11 cellular contexts compared by ENCODE assay signal in the genomic region with DNA sequence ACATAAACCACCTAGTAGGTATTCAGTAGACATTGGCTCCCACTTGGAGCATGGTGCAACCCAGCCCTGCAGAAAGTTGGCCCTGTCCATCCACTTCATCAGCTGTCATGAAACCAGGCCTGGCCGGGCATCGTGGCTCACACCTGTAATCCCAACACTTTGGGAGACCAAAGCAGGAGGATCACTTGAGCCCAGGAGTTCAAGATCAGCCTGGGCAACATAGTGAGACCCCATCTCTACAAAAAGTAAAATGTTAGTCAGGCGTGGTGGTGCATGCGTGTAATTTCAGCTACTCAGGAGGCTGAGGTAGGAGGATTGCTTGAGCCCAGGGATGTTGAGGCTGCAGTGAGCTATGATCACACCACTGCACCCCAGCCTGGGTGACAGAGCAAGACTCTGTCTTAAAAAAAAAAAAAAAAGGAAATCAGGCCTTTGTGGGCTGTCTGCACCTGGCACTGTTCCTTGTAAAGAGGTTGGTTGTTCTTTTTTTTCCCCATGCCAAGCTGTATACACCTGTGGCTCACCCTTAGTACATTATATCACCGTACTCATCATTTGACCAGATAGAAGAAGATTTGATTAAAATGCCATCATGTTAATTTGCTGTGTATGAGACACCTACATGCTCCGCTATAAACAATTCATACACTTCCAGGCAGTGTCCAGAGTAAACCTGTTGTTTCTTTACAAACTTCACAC. TPM values are rescaled to one million over a fixed set of nuclear protein-coding genes. Genes with fewer than 3 reads are reported as not detected.
DNase-seq lines count a peak whose midpoint lies in the region; ATAC-seq and TF ChIP-seq lines count a peak whose summit lies in the region.
"Had no signal": no experiment of that assay in that cellular context is flagged by ENCODE, and none has a peak within 500 bp of the region (broad histone marks: within the 10 kb centered on the region; RNA-seq: fewer than 3 reads in every experiment).

No MANE protein-coding gene starts in this region.

- H3K36me3 ChIP-seq in cardiac muscle cell (no peaks in the 10 kb centered on the region), gastroesophageal sphincter (no peaks in the 10 kb centered on the region), upper lobe of left lung (no peaks in the 10 kb centered on the region)
- H3K36me3 ChIP-seq: BE2C had no signal

- TF ChIP-seq CTCF in cardiac muscle cell (IDR thresholded peaks at IDR 0.05; ENCODE audit: low read depth, low read length) (no peak), gastroesophageal sphincter (IDR thresholded peaks at IDR 0.05) (no peak), upper lobe of left lung (IDR thresholded peaks at IDR 0.05) (no peak)

- no peak for ATAC-seq in Right ventricle myocardium inferior
- ATAC-seq in gastroesophageal sphincter: no peak
- peak in 1 of 2 donors; percentile 38 for ATAC-seq in upper lobe of left lung (ENCODE audit: low FRiP score in 2 of 2)
- no peak for ATAC-seq in GM19324 (IDR thresholded peaks at IDR 0.05; ENCODE audit: low FRiP score, unreplicated experiment)
- no peak for ATAC-seq in left lobe of liver
- ATAC-seq: HCT116 had no signal

- in situ Hi-C loops in G401 (cut with HindIII; ENCODE audit: low sequenced_read_pairs): no loop called here

- peaks cover 8% of the 10 kb centered on the region for H3K36me3 Mint-ChIP-seq in T-helper 2 cell treated with Interferon-gamma antibody and Interleukin-4, amounts not matched to agents 5 μg/mL and 100 μg/mL, for 36 hours (ENCODE audit: low read depth)

- TF ChIP-seq EP300 in gastroesophageal sphincter (IDR thresholded peaks at IDR 0.05) (no peak), upper lobe of left lung (IDR thresholded peaks at IDR 0.05) (no peak)

- H3K4me3 ChIP-seq in cardiac muscle cell (no peak overlapping the region), gastroesophageal sphincter (no peak overlapping the region), upper lobe of left lung (no peak overlapping the region)

- H3K27me3 ChIP-seq in cardiac muscle cell: no peaks in the 10 kb centered on the region
- H3K27me3 ChIP-seq in gastroesophageal sphincter: no peaks in the 10 kb centered on the region
- no peaks in the 10 kb centered on the region for H3K27me3 ChIP-seq in upper lobe of left lung

- intact Hi-C loops in Right ventricle myocardium inferior (cut with DNase I): no loop called here

- H3K9me3 Mint-ChIP-seq in T-helper 2 cell treated with Interferon-gamma antibody and Interleukin-4, amounts not matched to agents 5 μg/mL and 100 μg/mL, for 36 hours: peaks cover 7% of the 10 kb centered on the region

- peaks cover 44% of the 10 kb centered on the region for H3K4me1 Mint-ChIP-seq in T-helper 2 cell treated with Interferon-gamma antibody and Interleukin-4, amounts not matched to agents 5 μg/mL and 100 μg/mL, for 36 hours (ENCODE audit: low read depth)

- DNase-seq in cardiac muscle cell (ENCODE audit: low read depth in 1 of 2, low spot score in 1 of 2) (no peak), Right ventricle myocardium inferior (ENCODE audit: missing footprints) (no peak), upper lobe of left lung (no peak), left lobe of liver (ENCODE audit: low spot score) (no peak), G401 (ENCODE audit: low spot score) (no peak)
- no peak for DNase-seq in T-helper 2 cell treated with Interferon-gamma antibody and Interleukin-4, amounts not matched to agents 5 μg/mL and 100 μg/mL, for 36 hours (ENCODE audit: low spot score)
- DNase-seq: BE2C, NCI-H69 had no signal

- H3K4me1 ChIP-seq in cardiac muscle cell (ENCODE audit: low read depth) (peaks cover 6% of the 10 kb centered on the region), gastroesophageal sphincter (peaks cover 0 to 23% (median 12%) of the 10 kb centered on the region in 3 donors), upper lobe of left lung (peaks cover 8 to 22% (median 11%) of the 10 kb centered on the region in 4 donors)
- H3K4me1 ChIP-seq: BE2C had no signal

- H3K27ac ChIP-seq in cardiac muscle cell (peak overlapping the region; percentile 56), gastroesophageal sphincter (peak overlapping the region in 3 of 4 donors; percentile 13 to 42 (median 37)), upper lobe of left lung (peak overlapping the region in 3 of 4 donors; percentile 6 to 44 (median 30))

- H3K4me3 Mint-ChIP-seq in T-helper 2 cell treated with Interferon-gamma antibody and Interleukin-4, amounts not matched to agents 5 μg/mL and 100 μg/mL, for 36 hours: peak overlapping the region; percentile 71

- H3K27ac Mint-ChIP-seq in T-helper 2 cell treated with Interferon-gamma antibody and Interleukin-4, amounts not matched to agents 5 μg/mL and 100 μg/mL, for 36 hours: peak overlapping the region; percentile 90

- TF ChIP-seq POLR2A in gastroesophageal sphincter (IDR thresholded peaks at IDR 0.05): no peak
- TF ChIP-seq POLR2A in upper lobe of left lung (IDR thresholded peaks at IDR 0.05): no peak

- H3K9me3 ChIP-seq in cardiac muscle cell (ENCODE audit: low read depth) (no peaks in the 10 kb centered on the region), gastroesophageal sphincter (no peaks in the 10 kb centered on the region), upper lobe of left lung (peaks cover 0 to 3% (median 0%) of the 10 kb centered on the region in 4 donors)
- H3K9me3 ChIP-seq: BE2C had no signal

- WGBS in gastroesophageal sphincter (ENCODE audit: low coverage in 1 of 2), 2 donors: 55 to 94% methylated on average over 2 to 6 of the region's 6 CpGs
- 76 to 83% methylated on average over 4 to 6 of the region's 6 CpGs for WGBS in upper lobe of left lung, 2 donors

- H3K27me3 Mint-ChIP-seq in T-helper 2 cell treated with Interferon-gamma antibody and Interleukin-4, amounts not matched to agents 5 μg/mL and 100 μg/mL, for 36 hours (ENCODE audit: low read depth): no peaks in the 10 kb centered on the region

RNA-seq across cellular contexts. Expression of a gene that starts 45.4 kb away (rescaled TPM):
- total RNA-seq in cardiac muscle cell (1.5 and 2.3 TPM in 2 replicates), Right ventricle myocardium inferior (1.3 TPM), gastroesophageal sphincter (1 to 10 TPM; 1.2 to 2.7 (median 1.7) TPM), upper lobe of left lung (1 to 10 TPM; 1.5 to 5.2 (median 3.2) TPM), left lobe of liver (0.58 TPM)
- polyA plus RNA-seq in cardiac muscle cell: 0.47 and 1.6 TPM in 2 replicates
- 0.17 TPM in 1 of 2 replicates, not detected in the other for total RNA-seq in G401 (2014; rRNA removed; shearing (Covaris generic))
